ENCODE assay signal across 1 cellular context in genomic region chr16:67110136-67110847, GRCh38.
A peak's percentile ranks its signal among the peaks of the same experiment; 100 is the strongest.
TF ChIP-seq lines count a peak whose summit lies in the region.

No MANE protein-coding gene starts in this region.

TF ChIP-seq in HEK293, 187 proteins besides CTCF, POLR2A, EP300 and RAD21:
- TF ChIP-seq, protein P1, sequence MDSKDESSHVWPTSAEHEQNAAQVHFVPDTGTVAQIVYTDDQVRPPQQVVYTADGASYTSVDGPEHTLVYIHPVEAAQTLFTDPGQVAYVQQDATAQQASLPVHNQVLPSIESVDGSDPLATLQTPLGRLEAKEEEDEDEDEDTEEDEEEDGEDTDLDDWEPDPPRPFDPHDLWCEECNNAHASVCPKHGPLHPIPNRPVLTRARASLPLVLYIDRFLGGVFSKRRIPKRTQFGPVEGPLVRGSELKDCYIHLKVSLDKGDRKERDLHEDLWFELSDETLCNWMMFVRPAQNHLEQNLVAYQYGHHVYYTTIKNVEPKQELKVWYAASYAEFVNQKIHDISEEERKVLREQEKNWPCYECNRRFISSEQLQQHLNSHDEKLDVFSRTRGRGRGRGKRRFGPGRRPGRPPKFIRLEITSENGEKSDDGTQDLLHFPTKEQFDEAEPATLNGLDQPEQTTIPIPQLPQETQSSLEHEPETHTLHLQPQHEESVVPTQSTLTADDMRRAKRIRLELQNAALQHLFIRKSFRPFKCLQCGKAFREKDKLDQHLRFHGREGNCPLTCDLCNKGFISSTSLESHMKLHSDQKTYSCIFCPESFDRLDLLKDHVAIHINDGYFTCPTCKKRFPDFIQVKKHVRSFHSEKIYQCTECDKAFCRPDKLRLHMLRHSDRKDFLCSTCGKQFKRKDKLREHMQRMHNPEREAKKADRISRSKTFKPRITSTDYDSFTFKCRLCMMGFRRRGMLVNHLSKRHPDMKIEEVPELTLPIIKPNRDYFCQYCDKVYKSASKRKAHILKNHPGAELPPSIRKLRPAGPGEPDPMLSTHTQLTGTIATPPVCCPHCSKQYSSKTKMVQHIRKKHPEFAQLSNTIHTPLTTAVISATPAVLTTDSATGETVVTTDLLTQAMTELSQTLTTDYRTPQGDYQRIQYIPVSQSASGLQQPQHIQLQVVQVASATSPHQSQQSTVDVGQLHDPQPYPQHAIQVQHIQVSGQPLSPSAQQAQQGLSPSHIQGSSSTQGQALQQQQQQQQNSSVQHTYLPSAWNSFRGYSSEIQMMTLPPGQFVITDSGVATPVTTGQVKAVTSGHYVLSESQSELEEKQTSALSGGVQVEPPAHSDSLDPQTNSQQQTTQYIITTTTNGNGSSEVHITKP (tag by site-specific recombination; IDR thresholded peaks at IDR 0.05), result peak; percentile 71
- TF ChIP-seq, protein P2, sequence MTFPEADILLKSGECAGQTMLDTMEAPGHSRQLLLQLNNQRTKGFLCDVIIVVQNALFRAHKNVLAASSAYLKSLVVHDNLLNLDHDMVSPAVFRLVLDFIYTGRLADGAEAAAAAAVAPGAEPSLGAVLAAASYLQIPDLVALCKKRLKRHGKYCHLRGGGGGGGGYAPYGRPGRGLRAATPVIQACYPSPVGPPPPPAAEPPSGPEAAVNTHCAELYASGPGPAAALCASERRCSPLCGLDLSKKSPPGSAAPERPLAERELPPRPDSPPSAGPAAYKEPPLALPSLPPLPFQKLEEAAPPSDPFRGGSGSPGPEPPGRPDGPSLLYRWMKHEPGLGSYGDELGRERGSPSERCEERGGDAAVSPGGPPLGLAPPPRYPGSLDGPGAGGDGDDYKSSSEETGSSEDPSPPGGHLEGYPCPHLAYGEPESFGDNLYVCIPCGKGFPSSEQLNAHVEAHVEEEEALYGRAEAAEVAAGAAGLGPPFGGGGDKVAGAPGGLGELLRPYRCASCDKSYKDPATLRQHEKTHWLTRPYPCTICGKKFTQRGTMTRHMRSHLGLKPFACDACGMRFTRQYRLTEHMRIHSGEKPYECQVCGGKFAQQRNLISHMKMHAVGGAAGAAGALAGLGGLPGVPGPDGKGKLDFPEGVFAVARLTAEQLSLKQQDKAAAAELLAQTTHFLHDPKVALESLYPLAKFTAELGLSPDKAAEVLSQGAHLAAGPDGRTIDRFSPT (tag by site-specific recombination; IDR thresholded peaks at IDR 0.05), result peak; percentile 8; the same call in 1 of the 2 replicates
- TF ChIP-seq, protein P3, sequence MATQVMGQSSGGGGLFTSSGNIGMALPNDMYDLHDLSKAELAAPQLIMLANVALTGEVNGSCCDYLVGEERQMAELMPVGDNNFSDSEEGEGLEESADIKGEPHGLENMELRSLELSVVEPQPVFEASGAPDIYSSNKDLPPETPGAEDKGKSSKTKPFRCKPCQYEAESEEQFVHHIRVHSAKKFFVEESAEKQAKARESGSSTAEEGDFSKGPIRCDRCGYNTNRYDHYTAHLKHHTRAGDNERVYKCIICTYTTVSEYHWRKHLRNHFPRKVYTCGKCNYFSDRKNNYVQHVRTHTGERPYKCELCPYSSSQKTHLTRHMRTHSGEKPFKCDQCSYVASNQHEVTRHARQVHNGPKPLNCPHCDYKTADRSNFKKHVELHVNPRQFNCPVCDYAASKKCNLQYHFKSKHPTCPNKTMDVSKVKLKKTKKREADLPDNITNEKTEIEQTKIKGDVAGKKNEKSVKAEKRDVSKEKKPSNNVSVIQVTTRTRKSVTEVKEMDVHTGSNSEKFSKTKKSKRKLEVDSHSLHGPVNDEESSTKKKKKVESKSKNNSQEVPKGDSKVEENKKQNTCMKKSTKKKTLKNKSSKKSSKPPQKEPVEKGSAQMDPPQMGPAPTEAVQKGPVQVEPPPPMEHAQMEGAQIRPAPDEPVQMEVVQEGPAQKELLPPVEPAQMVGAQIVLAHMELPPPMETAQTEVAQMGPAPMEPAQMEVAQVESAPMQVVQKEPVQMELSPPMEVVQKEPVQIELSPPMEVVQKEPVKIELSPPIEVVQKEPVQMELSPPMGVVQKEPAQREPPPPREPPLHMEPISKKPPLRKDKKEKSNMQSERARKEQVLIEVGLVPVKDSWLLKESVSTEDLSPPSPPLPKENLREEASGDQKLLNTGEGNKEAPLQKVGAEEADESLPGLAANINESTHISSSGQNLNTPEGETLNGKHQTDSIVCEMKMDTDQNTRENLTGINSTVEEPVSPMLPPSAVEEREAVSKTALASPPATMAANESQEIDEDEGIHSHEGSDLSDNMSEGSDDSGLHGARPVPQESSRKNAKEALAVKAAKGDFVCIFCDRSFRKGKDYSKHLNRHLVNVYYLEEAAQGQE (tag by site-specific recombination; IDR thresholded peaks at IDR 0.05), result peak; percentile 41; the same call in 1 of the 2 replicates
- no peak for TF ChIP-seq ZNF146 (tag by site-specific recombination; IDR thresholded peaks at IDR 0.05)
- TF ChIP-seq, protein P4, sequence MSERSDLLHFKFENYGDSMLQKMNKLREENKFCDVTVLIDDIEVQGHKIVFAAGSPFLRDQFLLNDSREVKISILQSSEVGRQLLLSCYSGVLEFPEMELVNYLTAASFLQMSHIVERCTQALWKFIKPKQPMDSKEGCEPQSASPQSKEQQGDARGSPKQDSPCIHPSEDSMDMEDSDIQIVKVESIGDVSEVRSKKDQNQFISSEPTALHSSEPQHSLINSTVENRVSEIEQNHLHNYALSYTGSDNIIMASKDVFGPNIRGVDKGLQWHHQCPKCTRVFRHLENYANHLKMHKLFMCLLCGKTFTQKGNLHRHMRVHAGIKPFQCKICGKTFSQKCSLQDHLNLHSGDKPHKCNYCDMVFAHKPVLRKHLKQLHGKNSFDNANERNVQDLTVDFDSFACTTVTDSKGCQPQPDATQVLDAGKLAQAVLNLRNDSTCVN (tag by site-specific recombination; optimal IDR thresholded peaks at IDR 0.05), result peak; percentile 31
- TF ChIP-seq, protein P5, sequence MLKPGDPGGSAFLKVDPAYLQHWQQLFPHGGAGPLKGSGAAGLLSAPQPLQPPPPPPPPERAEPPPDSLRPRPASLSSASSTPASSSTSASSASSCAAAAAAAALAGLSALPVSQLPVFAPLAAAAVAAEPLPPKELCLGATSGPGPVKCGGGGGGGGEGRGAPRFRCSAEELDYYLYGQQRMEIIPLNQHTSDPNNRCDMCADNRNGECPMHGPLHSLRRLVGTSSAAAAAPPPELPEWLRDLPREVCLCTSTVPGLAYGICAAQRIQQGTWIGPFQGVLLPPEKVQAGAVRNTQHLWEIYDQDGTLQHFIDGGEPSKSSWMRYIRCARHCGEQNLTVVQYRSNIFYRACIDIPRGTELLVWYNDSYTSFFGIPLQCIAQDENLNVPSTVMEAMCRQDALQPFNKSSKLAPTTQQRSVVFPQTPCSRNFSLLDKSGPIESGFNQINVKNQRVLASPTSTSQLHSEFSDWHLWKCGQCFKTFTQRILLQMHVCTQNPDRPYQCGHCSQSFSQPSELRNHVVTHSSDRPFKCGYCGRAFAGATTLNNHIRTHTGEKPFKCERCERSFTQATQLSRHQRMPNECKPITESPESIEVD (tag by site-specific recombination; IDR thresholded peaks at IDR 0.05), result no peak
